ENCODE assay signal across 7 cellular contexts in the genomic region with DNA sequence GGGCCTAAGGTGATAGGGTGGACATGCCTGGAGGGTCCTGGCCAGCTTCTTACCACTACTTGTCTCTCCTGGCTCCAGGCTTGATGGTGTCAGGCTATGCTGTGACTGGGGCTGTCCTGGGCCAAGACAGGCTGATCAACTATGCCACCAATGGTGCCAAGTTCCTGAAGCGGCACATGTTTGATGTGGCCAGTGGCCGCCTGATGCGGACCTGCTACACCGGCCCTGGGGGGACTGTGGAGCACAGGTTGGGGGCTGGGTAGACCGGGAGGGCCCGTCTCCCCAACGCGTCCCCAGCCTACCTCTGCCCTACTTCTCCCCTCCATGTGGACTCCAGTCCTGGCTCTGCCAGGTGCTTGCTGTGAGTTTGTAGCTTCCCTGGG. TPM values are rescaled to one million over a fixed set of nuclear protein-coding genes. Genes with fewer than 3 reads are reported as not detected.
"Had no signal": no experiment of that assay in that cellular context is flagged by ENCODE, and none has a peak within 500 bp of the region (broad histone marks: within the 10 kb centered on the region; RNA-seq: fewer than 3 reads in every experiment).

No MANE protein-coding gene starts in this region.

- H3K4me2 ChIP-seq: SK-N-SH had no signal

- H3K27me3 ChIP-seq: MG63 had no signal

- H3K4me3 ChIP-seq: MG63 had no signal

- H3K9ac ChIP-seq: SK-N-SH had no signal

- DNase-seq: KBM-7, NCI-H1417 treated with DMSO at 0.1 percent for 48 hours had no signal

- H3K9me3 ChIP-seq: MG63, SK-N-SH had no signal

RNA-seq across cellular contexts. Expression of a gene that starts 9.1 kb away (rescaled TPM):
- total RNA-seq: OCI-LY7, SK-MEL-5 had no signal

RNA-seq across cellular contexts. Expression of a gene that starts 18.9 kb away (rescaled TPM):
- total RNA-seq: HT1080, SK-MEL-5 had no signal

RNA-seq across cellular contexts. Expression of a gene that starts 43.2 kb away (rescaled TPM):
- total RNA-seq: HT1080 had no signal
